In genomic region chr1:223244366-223245103, GRCh38 we compare ENCODE assay signal across 8 cellular contexts.
DNase-seq lines count a peak whose midpoint lies in the region; ATAC-seq lines count a peak whose summit lies in the region.

No MANE protein-coding gene starts in this region.

- H3K4me1 Mint-ChIP-seq in activated CD4-positive, alpha-beta T cell treated with anti-CD3 and anti-CD28 coated beads for 36 hours = peaks cover 46% of the 10 kb centered on the region
- H3K4me1 Mint-ChIP-seq in activated CD4-positive, alpha-beta T cell treated with anti-CD3 and anti-CD28 coated beads, Interleukin-2, amount 10 ng/mL, durations not matched to agents 7 days and 5 days = peaks cover 45% of the 10 kb centered on the region

- H3K27ac Mint-ChIP-seq in activated CD4-positive, alpha-beta T cell treated with anti-CD3 and anti-CD28 coated beads for 36 hours = no peak overlapping the region
- H3K27ac Mint-ChIP-seq in activated CD4-positive, alpha-beta T cell treated with anti-CD3 and anti-CD28 coated beads, Interleukin-2, amount 10 ng/mL, durations not matched to agents 7 days and 5 days = no peak overlapping the region
- H3K27ac Mint-ChIP-seq in activated naive CD4-positive, alpha-beta T cell treated with anti-CD3 and anti-CD28 coated beads, Interleukin-2, amount 50 U/mL, for 72 hours = peak overlapping the region in 1 of 2 donors; percentile 2

- POLR2A ChIA-PET in activated CD4-positive, alpha-beta T cell treated with anti-CD3 and anti-CD28 coated beads for 36 hours (lab: Charles Lee) = no interaction called here
- POLR2A ChIA-PET in activated CD4-positive, alpha-beta T cell treated with anti-CD3 and anti-CD28 coated beads, Interleukin-2, amount 10 ng/mL, durations not matched to agents 7 days and 5 days (lab: Charles Lee) = no interaction called here

- no peaks in the 10 kb centered on the region for H3K27me3 Mint-ChIP-seq in activated CD4-positive, alpha-beta T cell treated with anti-CD3 and anti-CD28 coated beads for 36 hours
- H3K27me3 Mint-ChIP-seq in activated CD4-positive, alpha-beta T cell treated with anti-CD3 and anti-CD28 coated beads, Interleukin-2, amount 10 ng/mL, durations not matched to agents 7 days and 5 days = no peaks in the 10 kb centered on the region

- peak; percentile 96 for ATAC-seq in activated CD4-positive, alpha-beta T cell treated with anti-CD3 and anti-CD28 coated beads for 36 hours
- ATAC-seq in HG03039 (IDR thresholded peaks at IDR 0.05; ENCODE audit: unreplicated experiment) (peak; percentile 65), GM18858 (IDR thresholded peaks at IDR 0.05; ENCODE audit: unreplicated experiment) (no peak)
- ATAC-seq in activated naive CD4-positive, alpha-beta T cell treated with anti-CD3 and anti-CD28 coated beads, Interleukin-2, amount 50 U/mL, for 72 hours = peak; percentile 86

- CTCF ChIA-PET in activated CD4-positive, alpha-beta T cell treated with anti-CD3 and anti-CD28 coated beads for 36 hours (lab: Charles Lee) = interaction anchor here (0.6 to 4.2 kb wide), 6 partner anchors 14 to 1228 kb away, joined by 3 to 35 read pairs (median 4); partner anchors contain the start of gene TLR5
- CTCF ChIA-PET in activated CD4-positive, alpha-beta T cell treated with anti-CD3 and anti-CD28 coated beads, Interleukin-2, amount 10 ng/mL, durations not matched to agents 7 days and 5 days (lab: Charles Lee) = interaction anchor here (1.1 to 1.9 kb wide), 2 partner anchors 10 to 111 kb away, joined by 4 to 5 read pairs; no protein-coding TSS in a partner anchor

- no peaks in the 10 kb centered on the region for H3K36me3 Mint-ChIP-seq in activated CD4-positive, alpha-beta T cell treated with anti-CD3 and anti-CD28 coated beads for 36 hours (ENCODE audit: low read depth)
- H3K36me3 Mint-ChIP-seq in activated CD4-positive, alpha-beta T cell treated with anti-CD3 and anti-CD28 coated beads, Interleukin-2, amount 10 ng/mL, durations not matched to agents 7 days and 5 days (ENCODE audit: low read depth) = no peaks in the 10 kb centered on the region
- peaks cover 0 to 11% of the 10 kb centered on the region in 2 donors for H3K36me3 Mint-ChIP-seq in activated naive CD4-positive, alpha-beta T cell treated with anti-CD3 and anti-CD28 coated beads, Interleukin-2, amount 50 U/mL, for 72 hours

- peak; percentile 56 for DNase-seq in activated CD4-positive, alpha-beta T cell treated with anti-CD3 and anti-CD28 coated beads for 36 hours
- no peak for DNase-seq in activated CD4-positive, alpha-beta T cell treated with anti-CD3 and anti-CD28 coated beads, Interleukin-2, amount 10 ng/mL, durations not matched to agents 7 days and 5 days
- no peak for DNase-seq in activated naive CD4-positive, alpha-beta T cell treated with anti-CD3 and anti-CD28 coated beads, Interleukin-2, amount 50 U/mL, for 72 hours (ENCODE audit: low spot score in 2 of 2)
- DNase-seq in pons (ENCODE audit: low spot score) = peak; percentile 23
- DNase-seq in NCI-H2196 treated with DMSO at 0.1 percent for 48 hours (lab: John Stamatoyannopoulos, UW; ENCODE audit: unreplicated experiment) = no peak
- DNase-seq in HuH-7 (ENCODE audit: low spot score) = no peak

- no peaks in the 10 kb centered on the region for H3K9me3 Mint-ChIP-seq in activated CD4-positive, alpha-beta T cell treated with anti-CD3 and anti-CD28 coated beads for 36 hours (ENCODE audit: low read depth)
- H3K9me3 Mint-ChIP-seq in activated CD4-positive, alpha-beta T cell treated with anti-CD3 and anti-CD28 coated beads, Interleukin-2, amount 10 ng/mL, durations not matched to agents 7 days and 5 days = no peaks in the 10 kb centered on the region
- peaks cover 0 to 10% of the 10 kb centered on the region in 2 donors for H3K9me3 Mint-ChIP-seq in activated naive CD4-positive, alpha-beta T cell treated with anti-CD3 and anti-CD28 coated beads, Interleukin-2, amount 50 U/mL, for 72 hours

- intact Hi-C loops in activated CD4-positive, alpha-beta T cell treated with anti-CD3 and anti-CD28 coated beads for 36 hours (cut with DNase I, micrococcal nuclease) = loop anchor here (1.0 to 2.0 kb wide), 3 partner anchors 54 to 111 kb away; partner anchors contain the start of gene TLR5 (in 1 of the 2)

- H3K4me3 Mint-ChIP-seq in activated CD4-positive, alpha-beta T cell treated with anti-CD3 and anti-CD28 coated beads for 36 hours = no peak overlapping the region
- no peak overlapping the region for H3K4me3 Mint-ChIP-seq in activated CD4-positive, alpha-beta T cell treated with anti-CD3 and anti-CD28 coated beads, Interleukin-2, amount 10 ng/mL, durations not matched to agents 7 days and 5 days

Comparison
In these comparisons a context has a peak if more than half of its experiments do, and no peak if none do; other contexts are left out.
1. DNase-seq: peak in activated CD4-positive, alpha-beta T cell treated with anti-CD3 and anti-CD28 coated beads for 36 hours (single experiment) and pons (single experiment); none in activated CD4-positive, alpha-beta T cell treated with anti-CD3 and anti-CD28 coated beads, Interleukin-2, amount 10 ng/mL, durations not matched to agents 7 days and 5 days (single experiment), activated naive CD4-positive, alpha-beta T cell treated with anti-CD3 and anti-CD28 coated beads, Interleukin-2, amount 50 U/mL, for 72 hours (0 of 2), NCI-H2196 treated with DMSO at 0.1 percent for 48 hours (single experiment) and HuH-7 (single experiment).